In genomic region chr6:163415176-163415619, GRCh38 we compare ENCODE assay signal across 8 cellular contexts. TPM values are rescaled to one million over a fixed set of nuclear protein-coding genes. Genes with fewer than 3 reads are reported as not detected.
DNase-seq lines count a peak whose midpoint lies in the region; ATAC-seq and TF ChIP-seq lines count a peak whose summit lies in the region.

No MANE protein-coding gene starts in this region.

- in situ Hi-C loops in astrocyte of the cerebellum (cut with HindIII; ENCODE audit: low sequenced_read_pairs) = loop anchor here (10.0 kb wide), 1 partner anchor 560 kb away; no protein-coding TSS in a partner anchor

- no peaks in the 10 kb centered on the region for H3K36me3 ChIP-seq in right lobe of liver
- H3K36me3 ChIP-seq in tibial artery = no peaks in the 10 kb centered on the region

- no peak for ATAC-seq in right lobe of liver

- peak overlapping the region; percentile 77 for H3K4me3 ChIP-seq in astrocyte of the cerebellum (ENCODE audit: low read depth, low read length)
- peak overlapping the region; percentile 56 to 80 (median 75) for H3K4me3 ChIP-seq in right lobe of liver
- H3K4me3 ChIP-seq in tibial artery = peak overlapping the region; percentile 96 to 99

- intact Hi-C loops in right lobe of liver (cut with DNase I) = loop anchor here in 1 of 2 donors (10.0 kb wide), 1 partner anchor 220 kb away; no protein-coding TSS in a partner anchor
- intact Hi-C loops in tibial artery (cut with DNase I; ENCODE audit: low total_unique reads) = loop anchor here (5.0 kb wide), 1 partner anchor 542 kb away; no protein-coding TSS in a partner anchor

- no peaks in the 10 kb centered on the region for H3K9me3 ChIP-seq in right lobe of liver
- no peaks in the 10 kb centered on the region for H3K9me3 ChIP-seq in tibial artery

- H3K27ac ChIP-seq in right lobe of liver (peak overlapping the region; percentile 93 to 98 (median 97)), tibial artery (peak overlapping the region; percentile 97 to 100)

- TF ChIP-seq CTCF in astrocyte of the cerebellum (IDR thresholded peaks at IDR 0.05; ENCODE audit: low read depth, low read length, missing control alignments) (no peak), right lobe of liver (IDR thresholded peaks at IDR 0.05) (no peak), tibial artery (IDR thresholded peaks at IDR 0.05) (no peak)

- H3K27me3 ChIP-seq in right lobe of liver (no peaks in the 10 kb centered on the region), tibial artery (no peaks in the 10 kb centered on the region)

- no peak for TF ChIP-seq POLR2A in right lobe of liver (IDR thresholded peaks at IDR 0.05)

- H3K4me1 ChIP-seq in right lobe of liver (peaks cover 0 to 25% (median 8%) of the 10 kb centered on the region in 4 donors), tibial artery (peaks cover 0 to 39% (median 5%) of the 10 kb centered on the region in 4 donors)

- peak in 4 of 6 experiments; percentile 30 to 51 (median 48) for DNase-seq in stimulated activated naive CD4-positive, alpha-beta T cell (lab: John Stamatoyannopoulos, UW)
- no peak for DNase-seq in stimulated activated naive CD4-positive, alpha-beta T cell treated with Interleukin-2 at 50 U/mL for 16 hours (lab: John Stamatoyannopoulos, UW)
- peak; percentile 73 for DNase-seq in NCI-H146 (lab: John Stamatoyannopoulos, UW)
- DNase-seq in astrocyte of the cerebellum (ENCODE audit: low read depth) = no peak
- DNase-seq in right lobe of liver = peak in 2 of 3 donors; percentile 48 to 63
- DNase-seq in tibial artery = no peak
- DNase-seq in NCI-H510A (lab: John Stamatoyannopoulos, UW) = no peak
- no peak for DNase-seq in AG20443 (ENCODE audit: low spot score)

- WGBS in right lobe of liver (ENCODE audit: insufficient coverage, low coverage, low lambda C conversion rate, missing lambda C conversion rate) = no CpG with 5 or more reads among the region's 47 CpGs

RNA-seq across cellular contexts. Expression of gene QKI, which starts 0.7 kb away (rescaled TPM):
- total RNA-seq in right lobe of liver = 10 to 100 TPM; 47.6 to 80.8 (median 76.3) TPM

Comparison
In these comparisons a context has a peak if more than half of its experiments do, and no peak if none do; other contexts are left out.
1. DNase-seq: peak in stimulated activated naive CD4-positive, alpha-beta T cell (4 of 6), NCI-H146 (single experiment) and right lobe of liver (2 of 3); none in stimulated activated naive CD4-positive, alpha-beta T cell treated with Interleukin-2 at 50 U/mL for 16 hours (single experiment), astrocyte of the cerebellum (single experiment), tibial artery (0 of 2), NCI-H510A (single experiment) and AG20443 (single experiment).
2. Peak in every context shown above with its lines, with median percentiles within 50 percentile points of each other: H3K4me3 ChIP-seq.